ENCODE assay signal across 13 cellular contexts in genomic region chr2:227480528-227480927, GRCh38. TPM values are rescaled to one million over a fixed set of nuclear protein-coding genes. Genes with fewer than 3 reads are reported as not detected.
DNase-seq lines count a peak whose midpoint lies in the region; ATAC-seq and TF ChIP-seq lines count a peak whose summit lies in the region.
"Had no signal": no experiment of that assay in that cellular context is flagged by ENCODE, and none has a peak within 500 bp of the region (broad histone marks: within the 10 kb centered on the region; RNA-seq: fewer than 3 reads in every experiment).

No MANE protein-coding gene starts in this region.

- intact Hi-C loops in uterus (cut with DNase I; ENCODE audit: low total_unique reads) (no loop called here), Right ventricle myocardium inferior (cut with DNase I) (no loop called here)

- H3K4me3 Mint-ChIP-seq in central memory CD8-positive, alpha-beta T cell = peak overlapping the region; percentile 29
- H3K4me3 Mint-ChIP-seq: neural crest cell had no signal

- H3K36me3 Mint-ChIP-seq in central memory CD8-positive, alpha-beta T cell (ENCODE audit: insufficient read depth) = peaks cover 4% of the 10 kb centered on the region

- H3K27me3 ChIP-seq in GM06990 (replicated peaks; ENCODE audit: control insufficient read depth, insufficient read depth, low read length) (no peaks in the 10 kb centered on the region), uterus (no peaks in the 10 kb centered on the region)
- H3K27me3 ChIP-seq: colonic mucosa, hepatocyte had no signal

- no peaks in the 10 kb centered on the region for H3K9me3 Mint-ChIP-seq in central memory CD8-positive, alpha-beta T cell

- peak overlapping the region; percentile 42 for H3K27ac Mint-ChIP-seq in central memory CD8-positive, alpha-beta T cell (ENCODE audit: low read depth)

- H3K36me3 ChIP-seq in GM06990 (ENCODE audit: control insufficient read depth, insufficient read depth, low read length) (no peaks in the 10 kb centered on the region), uterus (no peaks in the 10 kb centered on the region)
- H3K36me3 ChIP-seq: colonic mucosa had no signal

- peaks cover 0 to 5% of the 10 kb centered on the region in 2 donors for H3K4me1 ChIP-seq in uterus
- H3K4me1 ChIP-seq: colonic mucosa had no signal

- no peak for TF ChIP-seq POLR2A in uterus (IDR thresholded peaks at IDR 0.05)

- peaks cover 51% of the 10 kb centered on the region for H3K4me1 Mint-ChIP-seq in central memory CD8-positive, alpha-beta T cell

- no peaks in the 10 kb centered on the region for H3K27me3 Mint-ChIP-seq in central memory CD8-positive, alpha-beta T cell

- TF ChIP-seq CTCF in GM06990 (IDR thresholded peaks at IDR 0.05; ENCODE audit: insufficient read depth, low read length, poor library complexity, severe bottlenecking) (no peak), uterus (IDR thresholded peaks at IDR 0.05) (no peak)

- peak overlapping the region; percentile 5; the same call in 1 of the 2 replicates for H3K4me3 ChIP-seq in GM06990 (replicated peaks; ENCODE audit: low read depth, low read length)
- H3K4me3 ChIP-seq in uterus = no peak overlapping the region
- H3K4me3 ChIP-seq: colonic mucosa, hepatocyte had no signal

- no peak for DNase-seq in GM06990 (ENCODE audit: extremely low read depth, insufficient read length)
- DNase-seq in central memory CD8-positive, alpha-beta T cell (ENCODE audit: low spot score in 2 of 2) = no peak
- DNase-seq in DMS53 (lab: John Stamatoyannopoulos, UW) = no peak
- no peak for DNase-seq in uterus
- DNase-seq in Right ventricle myocardium inferior (ENCODE audit: missing footprints) = no peak
- DNase-seq: activated CD4-positive, alpha-beta T cell treated with anti-CD3 and anti-CD28 coated beads, Interleukin-2, amount 50 U/mL, for 48 hours; colonic mucosa; COR-L47 had no signal

- ATAC-seq in GM19397 (IDR thresholded peaks at IDR 0.05; ENCODE audit: unreplicated experiment) = peak; percentile 45
- ATAC-seq in HG03159 (IDR thresholded peaks at IDR 0.05; ENCODE audit: unreplicated experiment) = peak; percentile 32
- peak; percentile 53 for ATAC-seq in central memory CD8-positive, alpha-beta T cell (replicated peaks; ENCODE audit: extremely low read depth, poor library complexity, severe bottlenecking)
- ATAC-seq in HG03520 (IDR thresholded peaks at IDR 0.05; ENCODE audit: unreplicated experiment) = no peak
- no peak for ATAC-seq in Right ventricle myocardium inferior

- H3K9me3 ChIP-seq in uterus = peaks cover 0 to 4% of the 10 kb centered on the region in 2 donors
- H3K9me3 ChIP-seq: colonic mucosa had no signal

- no peak overlapping the region for H3K27ac ChIP-seq in uterus
- H3K27ac ChIP-seq: colonic mucosa, hepatocyte had no signal

RNA-seq across cellular contexts. Expression of gene AGFG1, which starts 8.6 kb away (rescaled TPM):
- total RNA-seq in uterus (10 to 100 TPM; 17.6 to 60.4 (median 29.9) TPM), Right ventricle myocardium inferior (57.8 TPM)

Comparison
In these comparisons a context has a peak if more than half of its experiments do, and no peak if none do; other contexts are left out.
1. ATAC-seq: peak in GM19397 (single experiment), HG03159 (single experiment) and central memory CD8-positive, alpha-beta T cell (single experiment); none in HG03520 (single experiment) and Right ventricle myocardium inferior (single experiment).